ENCODE assay signal across 8 cellular contexts in genomic region chr11:15819679-15820286, GRCh38.
DNase-seq lines count a peak whose midpoint lies in the region; ATAC-seq and TF ChIP-seq lines count a peak whose summit lies in the region.

No MANE protein-coding gene starts in this region.

- H3K4me3 Mint-ChIP-seq in stimulated activated naive CD8-positive, alpha-beta T cell treated with anti-CD3 and anti-CD28 coated beads, Interleukin-15, amount 100 ng/mL, for 72 hours = no peak overlapping the region

- H3K4me1 ChIP-seq in left lung = peaks cover 11 to 23% of the 10 kb centered on the region in 2 donors

- DNase-seq in ELF-1 (ENCODE audit: low read depth, low spot score) = peak; percentile 71
- DNase-seq in HL-60 (ENCODE audit: low read depth in 1 of 2, low spot score in 1 of 2) = peak; percentile 25 to 64
- peak; percentile 92 for DNase-seq in SK-MEL-5 (ENCODE audit: low read depth, low spot score)
- DNase-seq in cerebellar cortex (ENCODE audit: low spot score) = peak; percentile 31
- DNase-seq in left lung = peak; percentile 75 to 91
- peak; percentile 33 to 35 for DNase-seq in stimulated activated naive CD8-positive, alpha-beta T cell treated with anti-CD3 and anti-CD28 coated beads, Interleukin-15, amount 100 ng/mL, for 72 hours
- DNase-seq in NCI-H187 (lab: John Stamatoyannopoulos, UW) = no peak

- no peak overlapping the region for H3K27ac Mint-ChIP-seq in stimulated activated naive CD8-positive, alpha-beta T cell treated with anti-CD3 and anti-CD28 coated beads, Interleukin-15, amount 100 ng/mL, for 72 hours

- intact Hi-C loops in left lung (cut with DNase I) = loop anchor here in 1 of 2 donors (10.0 kb wide), 1 partner anchor 785 kb away; no protein-coding TSS in a partner anchor

- H3K27me3 ChIP-seq in HL-60 (ENCODE audit: insufficient read depth, poor library complexity, severe bottlenecking) (no peaks in the 10 kb centered on the region), left lung (no peaks in the 10 kb centered on the region)

- H3K4me3 ChIP-seq in HL-60 (replicated peaks; ENCODE audit: insufficient read depth, low read length) = no peak overlapping the region
- no peak overlapping the region for H3K4me3 ChIP-seq in left lung

- H3K27ac ChIP-seq in HL-60 (replicated peaks) = no peak overlapping the region
- no peak overlapping the region for H3K27ac ChIP-seq in left lung

- peaks cover 25% of the 10 kb centered on the region for H3K27me3 Mint-ChIP-seq in stimulated activated naive CD8-positive, alpha-beta T cell treated with anti-CD3 and anti-CD28 coated beads, Interleukin-15, amount 100 ng/mL, for 72 hours

- no peaks in the 10 kb centered on the region for H3K9me3 ChIP-seq in left lung

- ATAC-seq in GM21360 (IDR thresholded peaks at IDR 0.05; ENCODE audit: unreplicated experiment) (peak; percentile 92), left lung (peak; percentile 91)
- peak; percentile 55 for ATAC-seq in stimulated activated naive CD8-positive, alpha-beta T cell treated with anti-CD3 and anti-CD28 coated beads, Interleukin-15, amount 100 ng/mL, for 72 hours

- TF ChIP-seq CTCF in HL-60 (IDR thresholded peaks at IDR 0.05; ENCODE audit: insufficient read depth, low read length) = peak; percentile 90
- peak; percentile 82 for TF ChIP-seq CTCF in left lung (IDR thresholded peaks at IDR 0.05)

- H3K9me3 Mint-ChIP-seq in stimulated activated naive CD8-positive, alpha-beta T cell treated with anti-CD3 and anti-CD28 coated beads, Interleukin-15, amount 100 ng/mL, for 72 hours = peaks cover 0 to 5% of the 10 kb centered on the region in 2 donors

- in situ Hi-C loops in SK-MEL-5 (cut with HindIII; ENCODE audit: low pct_unique_long_range_greater_than_20kb, low sequenced_read_pairs) = no loop called here

- H3K4me1 Mint-ChIP-seq in stimulated activated naive CD8-positive, alpha-beta T cell treated with anti-CD3 and anti-CD28 coated beads, Interleukin-15, amount 100 ng/mL, for 72 hours = no peaks in the 10 kb centered on the region

- H3K36me3 ChIP-seq in left lung = no peaks in the 10 kb centered on the region

Comparison
In these comparisons a context has a peak if more than half of its experiments do, and no peak if none do; other contexts are left out.
1. DNase-seq: peak in ELF-1 (single experiment), HL-60 (2 of 2), SK-MEL-5 (single experiment), cerebellar cortex (single experiment), left lung (2 of 2) and stimulated activated naive CD8-positive, alpha-beta T cell treated with anti-CD3 and anti-CD28 coated beads, Interleukin-15, amount 100 ng/mL, for 72 hours (2 of 2); none in NCI-H187 (0 of 2).
2. Peak in every context shown above with its lines, with median percentiles within 50 percentile points of each other: ATAC-seq.